Comparison of ENCODE assay signal across 1 cellular context in the genomic region with DNA sequence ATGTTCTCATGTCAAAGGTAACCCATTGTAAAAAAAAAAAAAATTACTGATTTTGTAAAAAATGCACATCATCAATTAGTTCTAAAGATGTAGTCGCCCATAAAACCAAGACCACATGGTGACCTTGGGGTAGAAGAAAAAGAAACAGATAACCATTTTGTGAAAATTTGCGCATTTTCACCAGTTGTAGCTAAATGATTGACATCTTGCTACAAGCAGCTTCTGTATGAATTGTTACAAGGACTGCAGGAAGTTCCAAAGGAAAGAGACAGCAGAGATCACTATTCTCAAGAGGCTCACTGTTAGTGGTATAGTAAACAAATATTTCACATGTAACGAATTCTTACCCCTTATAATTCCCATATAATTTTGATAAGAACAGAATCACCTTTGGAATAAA.
TF ChIP-seq lines count a peak whose summit lies in the region.

No MANE protein-coding gene starts in this region.

TF ChIP-seq in SK-N-SH treated with all-trans-retinoic acid at 6 μM for 48 hours, 23 proteins besides CTCF, POLR2A, EP300 and RAD21 (continued from another document):
- TF ChIP-seq PATZ1 (CRISPR knock-in tag; IDR thresholded peaks at IDR 0.05; ENCODE audit: borderline replicate concordance): no peak
- no peak for TF ChIP-seq GLIS3 (CRISPR knock-in tag; IDR thresholded peaks at IDR 0.05)
- no peak for TF ChIP-seq PPARA (CRISPR knock-in tag; IDR thresholded peaks at IDR 0.05; ENCODE audit: borderline replicate concordance)
- no peak for TF ChIP-seq ISL1 (CRISPR knock-in tag; IDR thresholded peaks at IDR 0.05)
- TF ChIP-seq TOX (CRISPR knock-in tag; IDR thresholded peaks at IDR 0.05; ENCODE audit: borderline replicate concordance): no peak
- no peak for TF ChIP-seq BACH2 (CRISPR knock-in tag; IDR thresholded peaks at IDR 0.05; ENCODE audit: borderline replicate concordance)
- TF ChIP-seq ZFP3 (CRISPR knock-in tag; IDR thresholded peaks at IDR 0.05): no peak
- TF ChIP-seq, protein P1, sequence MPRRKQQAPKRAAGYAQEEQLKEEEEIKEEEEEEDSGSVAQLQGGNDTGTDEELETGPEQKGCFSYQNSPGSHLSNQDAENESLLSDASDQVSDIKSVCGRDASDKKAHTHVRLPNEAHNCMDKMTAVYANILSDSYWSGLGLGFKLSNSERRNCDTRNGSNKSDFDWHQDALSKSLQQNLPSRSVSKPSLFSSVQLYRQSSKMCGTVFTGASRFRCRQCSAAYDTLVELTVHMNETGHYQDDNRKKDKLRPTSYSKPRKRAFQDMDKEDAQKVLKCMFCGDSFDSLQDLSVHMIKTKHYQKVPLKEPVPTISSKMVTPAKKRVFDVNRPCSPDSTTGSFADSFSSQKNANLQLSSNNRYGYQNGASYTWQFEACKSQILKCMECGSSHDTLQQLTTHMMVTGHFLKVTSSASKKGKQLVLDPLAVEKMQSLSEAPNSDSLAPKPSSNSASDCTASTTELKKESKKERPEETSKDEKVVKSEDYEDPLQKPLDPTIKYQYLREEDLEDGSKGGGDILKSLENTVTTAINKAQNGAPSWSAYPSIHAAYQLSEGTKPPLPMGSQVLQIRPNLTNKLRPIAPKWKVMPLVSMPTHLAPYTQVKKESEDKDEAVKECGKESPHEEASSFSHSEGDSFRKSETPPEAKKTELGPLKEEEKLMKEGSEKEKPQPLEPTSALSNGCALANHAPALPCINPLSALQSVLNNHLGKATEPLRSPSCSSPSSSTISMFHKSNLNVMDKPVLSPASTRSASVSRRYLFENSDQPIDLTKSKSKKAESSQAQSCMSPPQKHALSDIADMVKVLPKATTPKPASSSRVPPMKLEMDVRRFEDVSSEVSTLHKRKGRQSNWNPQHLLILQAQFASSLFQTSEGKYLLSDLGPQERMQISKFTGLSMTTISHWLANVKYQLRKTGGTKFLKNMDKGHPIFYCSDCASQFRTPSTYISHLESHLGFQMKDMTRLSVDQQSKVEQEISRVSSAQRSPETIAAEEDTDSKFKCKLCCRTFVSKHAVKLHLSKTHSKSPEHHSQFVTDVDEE (CRISPR knock-in tag; IDR thresholded peaks at IDR 0.05): no peak
- TF ChIP-seq ZFP30 (CRISPR knock-in tag; IDR thresholded peaks at IDR 0.05): no peak
- TF ChIP-seq, protein P2, sequence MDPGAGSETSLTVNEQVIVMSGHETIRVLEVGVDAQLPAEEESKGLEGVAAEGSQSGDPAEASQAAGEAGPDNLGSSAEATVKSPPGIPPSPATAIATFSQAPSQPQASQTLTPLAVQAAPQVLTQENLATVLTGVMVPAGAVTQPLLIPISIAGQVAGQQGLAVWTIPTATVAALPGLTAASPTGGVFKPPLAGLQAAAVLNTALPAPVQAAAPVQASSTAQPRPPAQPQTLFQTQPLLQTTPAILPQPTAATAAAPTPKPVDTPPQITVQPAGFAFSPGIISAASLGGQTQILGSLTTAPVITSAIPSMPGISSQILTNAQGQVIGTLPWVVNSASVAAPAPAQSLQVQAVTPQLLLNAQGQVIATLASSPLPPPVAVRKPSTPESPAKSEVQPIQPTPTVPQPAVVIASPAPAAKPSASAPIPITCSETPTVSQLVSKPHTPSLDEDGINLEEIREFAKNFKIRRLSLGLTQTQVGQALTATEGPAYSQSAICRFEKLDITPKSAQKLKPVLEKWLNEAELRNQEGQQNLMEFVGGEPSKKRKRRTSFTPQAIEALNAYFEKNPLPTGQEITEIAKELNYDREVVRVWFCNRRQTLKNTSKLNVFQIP (CRISPR knock-in tag; IDR thresholded peaks at IDR 0.05; ENCODE audit: borderline replicate concordance, low read depth): no peak
- TF ChIP-seq ARNTL (CRISPR knock-in tag; IDR thresholded peaks at IDR 0.05; ENCODE audit: borderline replicate concordance, low read depth): no peak
- TF ChIP-seq ESRRG (CRISPR knock-in tag; IDR thresholded peaks at IDR 0.05): no peak
